8 cellular contexts compared by ENCODE assay signal in genomic region chr13:94968040-94968756, GRCh38.
DNase-seq lines count a peak whose midpoint lies in the region; ATAC-seq lines count a peak whose summit lies in the region.
"Had no signal": no experiment of that assay in that cellular context is flagged by ENCODE, and none has a peak within 500 bp of the region (broad histone marks: within the 10 kb centered on the region; RNA-seq: fewer than 3 reads in every experiment).

No MANE protein-coding gene starts in this region.

- peak overlapping the region; percentile 54 for H3K9ac ChIP-seq in HUES6 (ENCODE audit: low read length)

- peaks cover 7% of the 10 kb centered on the region for H3K4me1 Mint-ChIP-seq in activated T-helper 1 cell treated with anti-CD3 and anti-CD28 coated beads, Interleukin-12 subunit alpha, Interleukin-12 subunit beta, Interleukin-2, Interleukin-4 antibody, amounts not matched to agents 30 ng/mL and 10 ng/mL and 1 ng/mL, durations not matched to agents 14 hours and 24 hours and 36 hours (ENCODE audit: low read depth)

- H3K36me3 ChIP-seq in HUES6 (ENCODE audit: control insufficient read depth, insufficient read depth, low read length) (no peaks in the 10 kb centered on the region), muscle layer of duodenum (ENCODE audit: control insufficient read depth in 1 of 2, insufficient read depth in 2 of 2, low read length in 2 of 2) (no peaks in the 10 kb centered on the region)

- H3K36me3 Mint-ChIP-seq in activated T-helper 1 cell treated with anti-CD3 and anti-CD28 coated beads, Interleukin-12 subunit alpha, Interleukin-12 subunit beta, Interleukin-2, Interleukin-4 antibody, amounts not matched to agents 30 ng/mL and 10 ng/mL and 1 ng/mL, durations not matched to agents 14 hours and 24 hours and 36 hours (ENCODE audit: low read depth), result no peaks in the 10 kb centered on the region

- H3K4me3 ChIP-seq in HUES6 (ENCODE audit: low read depth, low read length) (peak overlapping the region; percentile 80), muscle layer of duodenum (ENCODE audit: low read depth in 1 of 2, low read length in 2 of 2) (peak overlapping the region; percentile 28 to 58)
- H3K4me3 ChIP-seq: lung had no signal

- DNase-seq in caudate nucleus (lab: John Stamatoyannopoulos, UW), result peak in 56 of 61 donors; percentile 17 to 83 (median 54)
- DNase-seq in NCI-H2196 (lab: John Stamatoyannopoulos, UW; ENCODE audit: unreplicated experiment), result no peak
- no peak for DNase-seq in superior temporal gyrus (ENCODE audit: extremely low spot score)
- no peak for DNase-seq in activated T-helper 1 cell treated with anti-CD3 and anti-CD28 coated beads, Interleukin-12 subunit alpha, Interleukin-12 subunit beta, Interleukin-2, Interleukin-4 antibody, amounts not matched to agents 30 ng/mL and 10 ng/mL and 1 ng/mL, durations not matched to agents 14 hours and 24 hours and 36 hours (ENCODE audit: low spot score)

- peaks cover 42% of the 10 kb centered on the region for H3K27me3 ChIP-seq in HUES6 (ENCODE audit: control insufficient read depth, insufficient read depth, low read length)
- peaks cover 19% of the 10 kb centered on the region for H3K27me3 ChIP-seq in muscle layer of duodenum (ENCODE audit: low read depth, low read length)

- H3K27ac Mint-ChIP-seq in activated T-helper 1 cell treated with anti-CD3 and anti-CD28 coated beads, Interleukin-12 subunit alpha, Interleukin-12 subunit beta, Interleukin-2, Interleukin-4 antibody, amounts not matched to agents 30 ng/mL and 10 ng/mL and 1 ng/mL, durations not matched to agents 14 hours and 24 hours and 36 hours, result no peak overlapping the region

- peaks cover 39% of the 10 kb centered on the region for H3K27me3 Mint-ChIP-seq in activated T-helper 1 cell treated with anti-CD3 and anti-CD28 coated beads, Interleukin-12 subunit alpha, Interleukin-12 subunit beta, Interleukin-2, Interleukin-4 antibody, amounts not matched to agents 30 ng/mL and 10 ng/mL and 1 ng/mL, durations not matched to agents 14 hours and 24 hours and 36 hours (ENCODE audit: insufficient read depth)

- intact Hi-C loops in activated T-helper 1 cell treated with anti-CD3 and anti-CD28 coated beads, Interleukin-12 subunit alpha, Interleukin-12 subunit beta, Interleukin-2, Interleukin-4 antibody, amounts not matched to agents 30 ng/mL and 10 ng/mL and 1 ng/mL, durations not matched to agents 14 hours and 24 hours and 36 hours (cut with micrococcal nuclease), result no loop called here

- no peak overlapping the region for H3K4me3 Mint-ChIP-seq in activated T-helper 1 cell treated with anti-CD3 and anti-CD28 coated beads, Interleukin-12 subunit alpha, Interleukin-12 subunit beta, Interleukin-2, Interleukin-4 antibody, amounts not matched to agents 30 ng/mL and 10 ng/mL and 1 ng/mL, durations not matched to agents 14 hours and 24 hours and 36 hours

- H3K9me3 ChIP-seq in HUES6 (ENCODE audit: control insufficient read depth, insufficient read depth, low read depth, low read length) (no peaks in the 10 kb centered on the region), muscle layer of duodenum (ENCODE audit: control insufficient read depth in 1 of 2, low read length in 2 of 2) (no peaks in the 10 kb centered on the region)

- no peak overlapping the region for H3K27ac ChIP-seq in HUES6 (ENCODE audit: low read depth, low read length)
- peak overlapping the region; percentile 85 for H3K27ac ChIP-seq in caudate nucleus (ENCODE audit: low read depth, low read length)
- no peak overlapping the region for H3K27ac ChIP-seq in muscle layer of duodenum (ENCODE audit: low read length)

- H3K4me1 ChIP-seq in HUES6 (ENCODE audit: control insufficient read depth, insufficient read depth, low read length), result peaks cover 13% of the 10 kb centered on the region; the same call in 1 of the 2 replicates
- H3K4me1 ChIP-seq in muscle layer of duodenum (ENCODE audit: control insufficient read depth in 1 of 2, insufficient read depth in 2 of 2, low read length in 2 of 2), result peaks cover 0 to 17% of the 10 kb centered on the region in 2 donors

- peak; percentile 32 for ATAC-seq in GM18868 (IDR thresholded peaks at IDR 0.05; ENCODE audit: unreplicated experiment)

- H3K9me3 Mint-ChIP-seq in activated T-helper 1 cell treated with anti-CD3 and anti-CD28 coated beads, Interleukin-12 subunit alpha, Interleukin-12 subunit beta, Interleukin-2, Interleukin-4 antibody, amounts not matched to agents 30 ng/mL and 10 ng/mL and 1 ng/mL, durations not matched to agents 14 hours and 24 hours and 36 hours, result no peaks in the 10 kb centered on the region

Comparison
In these comparisons a context has a peak if more than half of its experiments do, and no peak if none do; other contexts are left out.
1. DNase-seq: peak in caudate nucleus (56 of 61); none in NCI-H2196 (single experiment), superior temporal gyrus (single experiment) and activated T-helper 1 cell treated with anti-CD3 and anti-CD28 coated beads, Interleukin-12 subunit alpha, Interleukin-12 subunit beta, Interleukin-2, Interleukin-4 antibody, amounts not matched to agents 30 ng/mL and 10 ng/mL and 1 ng/mL, durations not matched to agents 14 hours and 24 hours and 36 hours (single experiment).